In genomic region chr6:110341671-110342304, GRCh38 we compare ENCODE assay signal across 10 cellular contexts. TPM values are rescaled to one million over a fixed set of nuclear protein-coding genes. Genes with fewer than 3 reads are reported as not detected.
DNase-seq lines count a peak whose midpoint lies in the region; ATAC-seq and TF ChIP-seq lines count a peak whose summit lies in the region.
"Had no signal": no experiment of that assay in that cellular context is flagged by ENCODE, and none has a peak within 500 bp of the region (broad histone marks: within the 10 kb centered on the region; RNA-seq: fewer than 3 reads in every experiment).

No MANE protein-coding gene starts in this region.

- no peaks in the 10 kb centered on the region for H3K27me3 Mint-ChIP-seq in type B pancreatic cell
- H3K27me3 Mint-ChIP-seq in naive thymus-derived CD8-positive, alpha-beta T cell, result peaks cover 0 to 1% (median 0%) of the 10 kb centered on the region in 5 donors

- no peak for ATAC-seq in naive thymus-derived CD8-positive, alpha-beta T cell
- ATAC-seq in GM21367 (IDR thresholded peaks at IDR 0.05; ENCODE audit: unreplicated experiment) (no peak), HG02970 (IDR thresholded peaks at IDR 0.05; ENCODE audit: low FRiP score, unreplicated experiment) (no peak)
- ATAC-seq: T-helper 17 cell had no signal

- H3K4me1 ChIP-seq in cardiac muscle cell (ENCODE audit: low read depth) (peaks cover 41% of the 10 kb centered on the region), right atrium auricular region (no peaks in the 10 kb centered on the region)

- H3K27me3 ChIP-seq in cardiac muscle cell (no peaks in the 10 kb centered on the region), right atrium auricular region (no peaks in the 10 kb centered on the region)

- DNase-seq in cardiac muscle cell (ENCODE audit: low read depth in 1 of 2, low spot score in 1 of 2) (peak; percentile 58 to 70), right atrium auricular region (ENCODE audit: low spot score) (no peak), SHP77 treated with DMSO at 0.1 percent for 48 hours (lab: John Stamatoyannopoulos, UW) (peak; percentile 8), fibroblast of villous mesenchyme (ENCODE audit: low read depth) (peak; percentile 52), type B pancreatic cell (ENCODE audit: extremely low spot score, unreplicated experiment) (no peak)
- no peak for DNase-seq in naive thymus-derived CD8-positive, alpha-beta T cell
- DNase-seq: T-helper 17 cell had no signal

- H3K4me3 Mint-ChIP-seq in type B pancreatic cell, result no peak overlapping the region
- H3K4me3 Mint-ChIP-seq in naive thymus-derived CD8-positive, alpha-beta T cell, result no peak overlapping the region
- H3K4me3 Mint-ChIP-seq: T-helper 17 cell had no signal

- H3K4me3 ChIP-seq in cardiac muscle cell (no peak overlapping the region), right atrium auricular region (no peak overlapping the region), fibroblast of villous mesenchyme (ENCODE audit: low read depth, low read length) (no peak overlapping the region)

- H3K27ac ChIP-seq in cardiac muscle cell (peak overlapping the region; percentile 65), right atrium auricular region (no peak overlapping the region)

- POLR2A ChIA-PET in naive thymus-derived CD8-positive, alpha-beta T cell (lab: Charles Lee), result no interaction called here

- peaks cover 4% of the 10 kb centered on the region for H3K36me3 Mint-ChIP-seq in type B pancreatic cell
- no peaks in the 10 kb centered on the region for H3K36me3 Mint-ChIP-seq in naive thymus-derived CD8-positive, alpha-beta T cell

- H3K4me1 Mint-ChIP-seq in type B pancreatic cell (ENCODE audit: unreplicated experiment), result peaks cover 35% of the 10 kb centered on the region
- H3K4me1 Mint-ChIP-seq in naive thymus-derived CD8-positive, alpha-beta T cell, result peaks cover 0 to 6% (median 1%) of the 10 kb centered on the region in 4 donors
- H3K4me1 Mint-ChIP-seq: T-helper 17 cell had no signal

- H3K9me3 Mint-ChIP-seq in type B pancreatic cell, result no peaks in the 10 kb centered on the region
- no peaks in the 10 kb centered on the region for H3K9me3 Mint-ChIP-seq in naive thymus-derived CD8-positive, alpha-beta T cell

- H3K27ac Mint-ChIP-seq in type B pancreatic cell, result no peak overlapping the region
- H3K27ac Mint-ChIP-seq in naive thymus-derived CD8-positive, alpha-beta T cell, result no peak overlapping the region
- H3K27ac Mint-ChIP-seq: T-helper 17 cell had no signal

- H3K36me3 ChIP-seq in cardiac muscle cell (no peaks in the 10 kb centered on the region), right atrium auricular region (no peaks in the 10 kb centered on the region)

- TF ChIP-seq CTCF in cardiac muscle cell (IDR thresholded peaks at IDR 0.05; ENCODE audit: low read depth, low read length) (peak; percentile 64), right atrium auricular region (IDR thresholded peaks at IDR 0.05) (peak in 1 of 2 donors; percentile 40), fibroblast of villous mesenchyme (IDR thresholded peaks at IDR 0.05; ENCODE audit: insufficient read depth, low read depth, low read length) (peak; percentile 76), type B pancreatic cell (conservative IDR thresholded peaks at IDR 0.05) (peak; percentile 78)

- H3K9me3 ChIP-seq in cardiac muscle cell (ENCODE audit: low read depth) (no peaks in the 10 kb centered on the region), right atrium auricular region (no peaks in the 10 kb centered on the region)

RNA-seq across cellular contexts. Expression of gene METTL24, which starts 16.4 kb away (rescaled TPM):
- total RNA-seq in cardiac muscle cell (7.7 and 8.4 TPM in 2 replicates), right atrium auricular region (1 to 10 TPM; 1.2 to 1.5 TPM), fibroblast of villous mesenchyme (0.32 TPM in 1 of 2 replicates, not detected in the other), type B pancreatic cell (ENCODE audit: low replicate concordance) (2.0 and 10.0 TPM in 2 replicates)
- polyA plus RNA-seq in cardiac muscle cell, result 4.3 and 6.8 TPM in 2 replicates
- total RNA-seq in naive thymus-derived CD8-positive, alpha-beta T cell, result 1 to 10 TPM; 1.2 to 2.0 TPM
- polyA plus RNA-seq in naive thymus-derived CD8-positive, alpha-beta T cell, result 1 to 10 TPM in 1 of 3 donors, under 1 TPM in 1, not detected in 1; 0.58 to 1.3 TPM
- total RNA-seq: Daoy, T-helper 17 cell had no signal

Comparison
In these comparisons a context has a peak if more than half of its experiments do, and no peak if none do; other contexts are left out.
1. DNase-seq: peak in cardiac muscle cell (2 of 2), SHP77 treated with DMSO at 0.1 percent for 48 hours (single experiment) and fibroblast of villous mesenchyme (single experiment); none in right atrium auricular region (single experiment), type B pancreatic cell (single experiment) and naive thymus-derived CD8-positive, alpha-beta T cell (0 of 10).